In genomic region chr2:20590704-20591515, GRCh38 we compare ENCODE assay signal across 14 cellular contexts. TPM values are rescaled to one million over a fixed set of nuclear protein-coding genes. Genes with fewer than 3 reads are reported as not detected.
DNase-seq lines count a peak whose midpoint lies in the region; ATAC-seq and TF ChIP-seq lines count a peak whose summit lies in the region.
"Had no signal": no experiment of that assay in that cellular context is flagged by ENCODE, and none has a peak within 500 bp of the region (broad histone marks: within the 10 kb centered on the region; RNA-seq: fewer than 3 reads in every experiment).

No MANE protein-coding gene starts in this region.

- TF ChIP-seq EP300 in ovary (IDR thresholded peaks at IDR 0.05) = no peak

- H3K27ac ChIP-seq in RWPE2 (ENCODE audit: poor library complexity, severe bottlenecking) (peak overlapping the region; percentile 88), ovary (no peak overlapping the region)
- H3K27ac ChIP-seq: neutrophil had no signal

- ATAC-seq in RWPE2 (ENCODE audit: low read depth) = no peak
- peak; percentile 82 for ATAC-seq in left ventricle myocardium superior
- ATAC-seq in HG02642 (IDR thresholded peaks at IDR 0.05; ENCODE audit: poor library complexity, unreplicated experiment) = no peak
- ATAC-seq: PC-3 had no signal

- TF ChIP-seq CTCF in AG10803 (conservative IDR thresholded peaks at IDR 0.05; ENCODE audit: low read length) = no peak
- TF ChIP-seq CTCF in RWPE2 (IDR thresholded peaks at IDR 0.05; ENCODE audit: poor library complexity, severe bottlenecking) = no peak
- TF ChIP-seq CTCF in ovary (IDR thresholded peaks at IDR 0.05) = no peak

- peaks cover 31% of the 10 kb centered on the region for H3K4me1 ChIP-seq in RWPE2 (ENCODE audit: insufficient read depth, poor library complexity, severe bottlenecking)
- H3K4me1 ChIP-seq in ovary (ENCODE audit: insufficient read depth) = peaks cover 29% of the 10 kb centered on the region

- no peaks in the 10 kb centered on the region for H3K9me3 ChIP-seq in RWPE2 (ENCODE audit: severe bottlenecking)
- H3K9me3 ChIP-seq in ovary = no peaks in the 10 kb centered on the region
- H3K9me3 ChIP-seq: neutrophil had no signal

- H3K4me3 ChIP-seq in AG10803 (ENCODE audit: low read length) = no peak overlapping the region
- H3K4me3 ChIP-seq in RWPE2 (ENCODE audit: severe bottlenecking) = no peak overlapping the region
- no peak overlapping the region for H3K4me3 ChIP-seq in ovary
- H3K4me3 ChIP-seq: lung had no signal

- DNase-seq in AG10803 (ENCODE audit: low read depth) = peak; percentile 42
- no peak for DNase-seq in RWPE2 (ENCODE audit: low spot score)
- peak; percentile 81 for DNase-seq in left ventricle myocardium superior
- peak in 4 of 5 donors; percentile 42 to 65 (median 54) for DNase-seq in ovary
- DNase-seq in NCI-H748 (lab: John Stamatoyannopoulos, UW; ENCODE audit: unreplicated experiment) = no peak
- no peak for DNase-seq in activated CD4-positive, alpha-beta T cell treated with anti-CD3 and anti-CD28 coated beads for 48 hours
- no peak for DNase-seq in glomerular visceral epithelial cell (ENCODE audit: extremely low spot score)
- DNase-seq: activated CD4-positive, alpha-beta T cell treated with anti-CD3 and anti-CD28 coated beads, Interleukin-2, amount 10 ng/mL, durations not matched to agents 7 days and 5 days; NCI-H1092; NCI-H510A; PC-3 had no signal

- no peak for TF ChIP-seq POLR2A in ovary (IDR thresholded peaks at IDR 0.05)

- H3K27me3 ChIP-seq in RWPE2 (ENCODE audit: insufficient read depth, poor library complexity, severe bottlenecking) = no peaks in the 10 kb centered on the region
- H3K27me3 ChIP-seq in ovary = no peaks in the 10 kb centered on the region
- H3K27me3 ChIP-seq: neutrophil had no signal

- intact Hi-C loops in left ventricle myocardium superior (cut with micrococcal nuclease) (no loop called here), ovary (cut with DNase I) (loop anchor here in 1 of 4 donors (10.0 kb wide), 1 partner anchor 136 kb away; no protein-coding TSS in a partner anchor)

- WGBS in ovary, 3 donors = 45 to 60% (median 51%) methylated on average over 11 of the region's 11 CpGs

- H3K36me3 ChIP-seq in RWPE2 (ENCODE audit: low read depth) (no peaks in the 10 kb centered on the region), ovary (no peaks in the 10 kb centered on the region)
- H3K36me3 ChIP-seq: neutrophil had no signal

RNA-seq across cellular contexts. Expression of gene HS1BP3, which starts 60.0 kb away (rescaled TPM):
- total RNA-seq in left ventricle myocardium superior = 20.2 TPM
- total RNA-seq in ovary = 10 to 100 TPM; 12.8 to 24.4 (median 22.4) TPM
- 10 to 100 TPM; 12.0 to 22.2 TPM for polyA plus RNA-seq in ovary

Comparison
In these comparisons a context has a peak if more than half of its experiments do, and no peak if none do; other contexts are left out.
1. DNase-seq: peak in AG10803 (single experiment), left ventricle myocardium superior (single experiment) and ovary (4 of 5); none in RWPE2 (single experiment), NCI-H748 (single experiment), activated CD4-positive, alpha-beta T cell treated with anti-CD3 and anti-CD28 coated beads for 48 hours (single experiment) and glomerular visceral epithelial cell (single experiment).